19 cellular contexts compared by ENCODE assay signal in the genomic region with DNA sequence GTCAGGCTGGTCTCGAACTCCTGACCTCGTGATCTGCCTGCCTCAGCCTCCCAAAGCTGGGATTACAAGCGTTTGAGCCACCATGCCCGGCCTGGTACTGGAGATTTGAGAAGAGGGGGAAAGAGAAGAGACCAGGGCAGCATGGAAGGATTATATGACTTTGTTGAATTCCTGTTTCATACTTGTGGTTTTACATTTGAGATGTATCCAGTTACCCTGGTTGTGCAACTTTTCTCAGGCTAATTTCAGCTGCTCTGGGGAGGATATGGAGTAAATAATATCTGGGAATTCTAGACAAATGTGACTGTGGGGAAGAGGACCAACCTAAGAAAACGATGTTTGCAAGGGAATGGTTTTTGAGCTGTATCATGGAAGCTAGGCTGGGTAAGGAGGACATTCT.
DNase-seq lines count a peak whose midpoint lies in the region; ATAC-seq, FAIRE-seq and TF ChIP-seq lines count a peak whose summit lies in the region.
"Had no signal": no experiment of that assay in that cellular context is flagged by ENCODE, and none has a peak within 500 bp of the region (broad histone marks: within the 10 kb centered on the region; RNA-seq: fewer than 3 reads in every experiment).

No MANE protein-coding gene starts in this region.

- DNase-seq in AG04450 (ENCODE audit: low read depth, low spot score) (peak; percentile 67), HS-5 (ENCODE audit: low read depth) (peak; percentile 57), astrocyte (ENCODE audit: low read depth) (peak; percentile 84), iris pigment epithelial cell (ENCODE audit: low read depth) (peak; percentile 92), NCI-H69 (lab: John Stamatoyannopoulos, UW) (no peak)
- DNase-seq in stimulated activated CD8-positive, alpha-beta memory T cell treated with anti-CD3 and anti-CD28 coated beads, Interleukin-4, amount 100 ng/mL, for 48 hours, result no peak
- DNase-seq in CD8-positive, alpha-beta T cell, result no peak
- DNase-seq: activated CD4-positive, alpha-beta T cell treated with anti-CD3 and anti-CD28 coated beads for 48 hours; activated T-cell treated with anti-CD3 and anti-CD28 coated beads, Interleukin-2, amount 50 U/mL, for 4 hours; dermis blood vessel endothelial cell; H7; mammary epithelial cell; NCI-H2029; stimulated activated CD4-positive, alpha-beta T cell treated with anti-CD3 and anti-CD28 coated beads, Interleukin-4, amount 100 ng/mL, for 1 hour; upper lobe of right lung had no signal

- H3K27ac Mint-ChIP-seq in astrocyte (ENCODE audit: unreplicated experiment), result no peak overlapping the region
- H3K27ac Mint-ChIP-seq in CD8-positive, alpha-beta T cell, result no peak overlapping the region
- H3K27ac Mint-ChIP-seq: T-helper 2 cell treated with Interferon-gamma antibody and Interleukin-4, amounts not matched to agents 5 μg/mL and 100 μg/mL, for 36 hours had no signal

- H3K9ac ChIP-seq in astrocyte (ENCODE audit: low read length), result no peak overlapping the region

- no peaks in the 10 kb centered on the region for H3K9me3 Mint-ChIP-seq in astrocyte (ENCODE audit: unreplicated experiment)
- H3K9me3 Mint-ChIP-seq in CD8-positive, alpha-beta T cell, result peaks cover 2% of the 10 kb centered on the region
- H3K9me3 Mint-ChIP-seq: activated T-cell treated with anti-CD3 and anti-CD28 coated beads, Interleukin-2, amount 50 U/mL, for 4 hours; T-helper 2 cell treated with Interferon-gamma antibody and Interleukin-4, amounts not matched to agents 5 μg/mL and 100 μg/mL, for 36 hours had no signal

- H3K79me2 ChIP-seq in astrocyte (ENCODE audit: insufficient read depth, low read length), result no peaks in the 10 kb centered on the region

- no peaks in the 10 kb centered on the region for H3K36me3 ChIP-seq in astrocyte (ENCODE audit: insufficient read depth, low read length)
- H3K36me3 ChIP-seq in CD8-positive, alpha-beta T cell (ENCODE audit: insufficient read depth, low read length), result no peaks in the 10 kb centered on the region
- H3K36me3 ChIP-seq: right atrium auricular region, upper lobe of right lung had no signal

- peaks cover 10% of the 10 kb centered on the region for H3K4me1 ChIP-seq in astrocyte (ENCODE audit: insufficient read depth, low read length)
- no peaks in the 10 kb centered on the region for H3K4me1 ChIP-seq in CD8-positive, alpha-beta T cell (ENCODE audit: insufficient read depth, low read length)
- H3K4me1 ChIP-seq: right atrium auricular region, upper lobe of right lung had no signal

- H3K4me3 ChIP-seq in AG04450 (ENCODE audit: low read depth, low read length), result no peak overlapping the region
- H3K4me3 ChIP-seq in astrocyte (ENCODE audit: insufficient read depth, low read depth, low read length), result no peak overlapping the region
- no peak overlapping the region for H3K4me3 ChIP-seq in CD8-positive, alpha-beta T cell (ENCODE audit: low read depth, low read length)
- H3K4me3 ChIP-seq: right atrium auricular region, upper lobe of right lung had no signal

- H3K27me3 ChIP-seq in AG04450 (ENCODE audit: control insufficient read depth, insufficient read depth, low read length) (no peaks in the 10 kb centered on the region), astrocyte (ENCODE audit: insufficient read depth, low read length) (no peaks in the 10 kb centered on the region)
- H3K27me3 ChIP-seq in CD8-positive, alpha-beta T cell (ENCODE audit: insufficient read depth, low read length), result no peaks in the 10 kb centered on the region
- H3K27me3 ChIP-seq: right atrium auricular region, upper lobe of right lung had no signal

- no peak overlapping the region for H3K4me2 ChIP-seq in astrocyte (ENCODE audit: low read length)

- POLR2A ChIA-PET in AG04450 (lab: Yijun Ruan, JAX), result interaction anchor here (0.7 to 1.2 kb wide), 3 partner anchors 10 to 298 kb away, joined by 3 to 4 read pairs (median 4); no protein-coding TSS in a partner anchor
- POLR2A ChIA-PET in CD8-positive, alpha-beta T cell (lab: Charles Lee), result no interaction called here

- H3K27ac ChIP-seq in AG04450 (ENCODE audit: low read depth, low read length), result no peak overlapping the region
- no peak overlapping the region for H3K27ac ChIP-seq in astrocyte (ENCODE audit: low read depth, low read length)
- no peak overlapping the region for H3K27ac ChIP-seq in CD8-positive, alpha-beta T cell (ENCODE audit: low read depth, low read length)
- H3K27ac ChIP-seq: right atrium auricular region, upper lobe of right lung had no signal

- TF ChIP-seq CTCF in AG04450 (IDR thresholded peaks at IDR 0.05; ENCODE audit: low read depth, low read length) (no peak), astrocyte (IDR thresholded peaks at IDR 0.05; ENCODE audit: insufficient read depth, low read depth, low read length) (no peak)
- no peak for TF ChIP-seq CTCF in CD8-positive, alpha-beta T cell (IDR thresholded peaks at IDR 0.05)

- peaks cover 10% of the 10 kb centered on the region for H3K4me1 Mint-ChIP-seq in astrocyte (ENCODE audit: low read depth, unreplicated experiment)
- H3K4me1 Mint-ChIP-seq in CD8-positive, alpha-beta T cell (ENCODE audit: low read depth), result no peaks in the 10 kb centered on the region

- no peak overlapping the region for H3K4me3 Mint-ChIP-seq in astrocyte (ENCODE audit: unreplicated experiment)
- H3K4me3 Mint-ChIP-seq in CD8-positive, alpha-beta T cell, result no peak overlapping the region
- H3K4me3 Mint-ChIP-seq: activated T-cell treated with anti-CD3 and anti-CD28 coated beads, Interleukin-2, amount 50 U/mL, for 4 hours; T-helper 2 cell treated with Interferon-gamma antibody and Interleukin-4, amounts not matched to agents 5 μg/mL and 100 μg/mL, for 36 hours had no signal

- no peaks in the 10 kb centered on the region for H3K36me3 Mint-ChIP-seq in astrocyte (ENCODE audit: low read depth, unreplicated experiment)
- no peaks in the 10 kb centered on the region for H3K36me3 Mint-ChIP-seq in CD8-positive, alpha-beta T cell

- CTCF ChIA-PET in AG04450 (lab: Charles Lee), result interaction anchor here (2.7 kb wide), 1 partner anchor 512 kb away, joined by 9 read pairs; no protein-coding TSS in a partner anchor
- CTCF ChIA-PET in CD8-positive, alpha-beta T cell (lab: Charles Lee), result no interaction called here

- no peak for ATAC-seq in GM18867 (IDR thresholded peaks at IDR 0.05; ENCODE audit: unreplicated experiment)
- no peak for ATAC-seq in CD8-positive, alpha-beta T cell
- ATAC-seq: activated T-cell treated with anti-CD3 and anti-CD28 coated beads, Interleukin-2, amount 50 U/mL, for 4 hours; esophagus mucosa; upper lobe of right lung had no signal

- H2AFZ ChIP-seq in astrocyte (ENCODE audit: low read depth, low read length), result no peak overlapping the region

- H3K9me3 ChIP-seq in AG04450 (ENCODE audit: control insufficient read depth, insufficient read depth, low read length), result no peaks in the 10 kb centered on the region; the same call in 1 of the 2 replicates
- no peaks in the 10 kb centered on the region for H3K9me3 ChIP-seq in astrocyte (ENCODE audit: insufficient read depth, low read depth, low read length)
- H3K9me3 ChIP-seq in CD8-positive, alpha-beta T cell (ENCODE audit: low read length), result no peaks in the 10 kb centered on the region
- H3K9me3 ChIP-seq: right atrium auricular region, upper lobe of right lung had no signal

- FAIRE-seq in astrocyte (lab: Jason Lieb, UNC), result peak; percentile 63

- H3K27me3 Mint-ChIP-seq in astrocyte (ENCODE audit: low read depth, unreplicated experiment), result peaks cover 2% of the 10 kb centered on the region
- H3K27me3 Mint-ChIP-seq in CD8-positive, alpha-beta T cell (ENCODE audit: low read depth), result no peaks in the 10 kb centered on the region

- H4K20me1 ChIP-seq in astrocyte (ENCODE audit: insufficient read depth, low read length), result no peaks in the 10 kb centered on the region

- intact Hi-C loops in CD8-positive, alpha-beta T cell (cut with DNase I, micrococcal nuclease), result no loop called here

Comparison
In these comparisons a context has a peak if more than half of its experiments do, and no peak if none do; other contexts are left out.
1. DNase-seq: peak in AG04450 (single experiment), HS-5 (single experiment), astrocyte (single experiment) and iris pigment epithelial cell (single experiment); none in NCI-H69 (single experiment), stimulated activated CD8-positive, alpha-beta memory T cell treated with anti-CD3 and anti-CD28 coated beads, Interleukin-4, amount 100 ng/mL, for 48 hours (single experiment) and CD8-positive, alpha-beta T cell (0 of 7).